ENCODE assay signal across 1 cellular context in the genomic region with DNA sequence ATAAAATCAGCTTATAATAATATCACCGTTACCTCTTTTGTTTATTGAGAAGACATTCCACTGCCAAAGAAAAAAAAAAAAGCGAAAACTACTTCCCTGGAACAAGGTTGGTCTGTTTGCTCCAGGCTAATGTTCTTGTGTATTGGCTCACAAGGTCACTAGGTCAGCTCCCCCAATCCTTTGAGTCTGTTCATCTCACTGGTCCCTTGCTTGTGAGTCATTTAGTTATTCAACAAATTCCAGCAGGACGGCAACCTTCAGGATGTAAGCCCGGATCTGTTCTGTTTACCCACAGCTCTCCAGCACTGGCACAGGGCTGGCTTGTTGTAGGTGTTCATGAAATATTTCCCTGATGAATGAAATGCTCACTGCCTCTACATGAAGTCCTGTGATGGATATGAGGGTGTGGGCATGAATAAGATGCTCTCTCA.
TF ChIP-seq lines count a peak whose summit lies in the region.

No MANE protein-coding gene starts in this region.

TF ChIP-seq in HepG2, 621 proteins besides CTCF, POLR2A, EP300 and RAD21 (continued from another document and continues in another):
- TF ChIP-seq, protein P1, sequence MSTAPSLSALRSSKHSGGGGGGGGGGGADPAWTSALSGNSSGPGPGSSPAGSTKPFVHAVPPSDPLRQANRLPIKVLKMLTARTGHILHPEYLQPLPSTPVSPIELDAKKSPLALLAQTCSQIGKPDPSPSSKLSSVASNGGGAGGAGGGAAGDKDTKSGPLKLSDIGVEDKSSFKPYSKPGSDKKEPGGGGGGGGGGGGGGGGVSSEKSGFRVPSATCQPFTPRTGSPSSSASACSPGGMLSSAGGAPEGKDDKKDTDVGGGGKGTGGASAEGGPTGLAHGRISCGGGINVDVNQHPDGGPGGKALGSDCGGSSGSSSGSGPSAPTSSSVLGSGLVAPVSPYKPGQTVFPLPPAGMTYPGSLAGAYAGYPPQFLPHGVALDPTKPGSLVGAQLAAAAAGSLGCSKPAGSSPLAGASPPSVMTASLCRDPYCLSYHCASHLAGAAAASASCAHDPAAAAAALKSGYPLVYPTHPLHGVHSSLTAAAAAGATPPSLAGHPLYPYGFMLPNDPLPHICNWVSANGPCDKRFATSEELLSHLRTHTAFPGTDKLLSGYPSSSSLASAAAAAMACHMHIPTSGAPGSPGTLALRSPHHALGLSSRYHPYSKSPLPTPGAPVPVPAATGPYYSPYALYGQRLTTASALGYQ (CRISPR knock-in tag; IDR thresholded peaks at IDR 0.05): peak; percentile 99
- TF ChIP-seq MAFF (IDR thresholded peaks at IDR 0.05; ENCODE audit: low read depth, low read length) (no peak), ELF1 (CRISPR knock-in tag; IDR thresholded peaks at IDR 0.05) (peak; percentile 42; the same call in 1 of the 2 replicates), GATAD2A (CRISPR knock-in tag; IDR thresholded peaks at IDR 0.05) (peak; percentile 99), ZNF230 (CRISPR knock-in tag; IDR thresholded peaks at IDR 0.05) (no peak), TARDBP (CRISPR knock-in tag; IDR thresholded peaks at IDR 0.05) (peak; percentile 66; the same call in 1 of the 2 replicates), TBL1XR1 (IDR thresholded peaks at IDR 0.05; ENCODE audit: borderline replicate concordance, low read length, partially characterized antibody) (peak; percentile 93), CBFB (CRISPR knock-in tag; IDR thresholded peaks at IDR 0.05) (0 out of 2 replicates have a peak, but pooled peaks have one; percentile 62), ISL2 (CRISPR knock-in tag; IDR thresholded peaks at IDR 0.05) (peak; percentile 96), FOXK1 (CRISPR knock-in tag; IDR thresholded peaks at IDR 0.05; ENCODE audit: borderline replicate concordance, low read depth) (peak; percentile 91), ZNF317 (CRISPR knock-in tag; IDR thresholded peaks at IDR 0.05) (peak; percentile 63; the same call in 1 of the 2 replicates), SOX5 (CRISPR knock-in tag; IDR thresholded peaks at IDR 0.05; ENCODE audit: borderline replicate concordance) (peak; percentile 94), MAFG (CRISPR knock-in tag; IDR thresholded peaks at IDR 0.05) (no peak), HOXA3 (CRISPR knock-in tag; IDR thresholded peaks at IDR 0.05) (peak; percentile 83), RORA (CRISPR knock-in tag; IDR thresholded peaks at IDR 0.05) (no peak), ZNF598 (CRISPR knock-in tag; IDR thresholded peaks at IDR 0.05; ENCODE audit: borderline replicate concordance) (no peak), TBX2 (CRISPR knock-in tag; IDR thresholded peaks at IDR 0.05; ENCODE audit: borderline replicate concordance) (peak; percentile 98), PHB2 (IDR thresholded peaks at IDR 0.05; ENCODE audit: partially characterized antibody) (no peak), CREM (IDR thresholded peaks at IDR 0.05) (peak; percentile 87), CREM (CRISPR knock-in tag; IDR thresholded peaks at IDR 0.05) (no peak), ZBTB3 (CRISPR knock-in tag; IDR thresholded peaks at IDR 0.05; ENCODE audit: borderline replicate concordance, low read depth) (peak; percentile 95; the same call in 1 of the 2 replicates), SP5 (CRISPR knock-in tag; IDR thresholded peaks at IDR 0.05; ENCODE audit: borderline replicate concordance, low read depth) (peak; percentile 90), ZSCAN22 (CRISPR knock-in tag; IDR thresholded peaks at IDR 0.05) (0 out of 2 replicates have a peak, but pooled peaks have one; percentile 54), MTA3 (CRISPR knock-in tag; IDR thresholded peaks at IDR 0.05) (no peak), IRX3 (CRISPR knock-in tag; IDR thresholded peaks at IDR 0.05; ENCODE audit: borderline replicate concordance, low read depth) (no peak), ZFX (CRISPR knock-in tag; IDR thresholded peaks at IDR 0.05; ENCODE audit: low read depth) (0 out of 2 replicates have a peak, but pooled peaks have one; percentile 23), ZSCAN20 (CRISPR knock-in tag; IDR thresholded peaks at IDR 0.05; ENCODE audit: borderline replicate concordance) (no peak), TCF7 (IDR thresholded peaks at IDR 0.05; ENCODE audit: low read depth) (peak; percentile 94), GATA4 (IDR thresholded peaks at IDR 0.05; ENCODE audit: borderline replicate concordance, low read depth) (peak; percentile 43; the same call in 1 of the 2 replicates), EZH2 (conservative IDR thresholded peaks at IDR 0.05; ENCODE audit: low read depth, low read length) (no peak), SOX6 (IDR thresholded peaks at IDR 0.05) (no peak), SOX6 (CRISPR knock-in tag; IDR thresholded peaks at IDR 0.05) (peak; percentile 95), NFIB (CRISPR knock-in tag; IDR thresholded peaks at IDR 0.05; ENCODE audit: borderline replicate concordance) (no peak), ZNF850 (CRISPR knock-in tag; conservative IDR thresholded peaks at IDR 0.05) (no peak), GATAD1 (CRISPR knock-in tag; IDR thresholded peaks at IDR 0.05) (peak; percentile 77), IRF2 (CRISPR knock-in tag; IDR thresholded peaks at IDR 0.05) (peak; percentile 89), ZNF18 (CRISPR knock-in tag; IDR thresholded peaks at IDR 0.05; ENCODE audit: insufficient replicate concordance) (peak; percentile 68), MIER3 (CRISPR knock-in tag; IDR thresholded peaks at IDR 0.05; ENCODE audit: borderline replicate concordance) (peak; percentile 97; the same call in 1 of the 2 replicates), SSRP1 (CRISPR knock-in tag; IDR thresholded peaks at IDR 0.05) (peak; percentile 71), ZNF136 (CRISPR knock-in tag; IDR thresholded peaks at IDR 0.05; ENCODE audit: low read depth) (no peak), BRD4 (CRISPR knock-in tag; IDR thresholded peaks at IDR 0.05) (no peak), ZNF644 (CRISPR knock-in tag; IDR thresholded peaks at IDR 0.05; ENCODE audit: low read depth) (peak; percentile 76; the same call in 1 of the 2 replicates), ZNF878 (CRISPR knock-in tag; IDR thresholded peaks at IDR 0.05) (peak; percentile 96), PHF5A (CRISPR knock-in tag; IDR thresholded peaks at IDR 0.05; ENCODE audit: low read depth, unreplicated experiment) (peak; percentile 98), ZNF766 (CRISPR knock-in tag; IDR thresholded peaks at IDR 0.05; ENCODE audit: borderline replicate concordance) (no peak; the same call in 1 of the 2 replicates), JUNB (CRISPR knock-in tag; IDR thresholded peaks at IDR 0.05; ENCODE audit: borderline replicate concordance) (peak; percentile 98), ZNF235 (CRISPR knock-in tag; IDR thresholded peaks at IDR 0.05; ENCODE audit: borderline replicate concordance) (no peak), ZNF101 (CRISPR knock-in tag; IDR thresholded peaks at IDR 0.05; ENCODE audit: borderline replicate concordance, low read depth) (no peak), RELA (CRISPR knock-in tag; IDR thresholded peaks at IDR 0.05) (no peak; the same call in 1 of the 2 replicates), KAT8 (CRISPR knock-in tag; IDR thresholded peaks at IDR 0.05) (peak; percentile 90), SAP130 (CRISPR knock-in tag; IDR thresholded peaks at IDR 0.05; ENCODE audit: low read depth) (peak; percentile 92)
- TF ChIP-seq, protein P2, sequence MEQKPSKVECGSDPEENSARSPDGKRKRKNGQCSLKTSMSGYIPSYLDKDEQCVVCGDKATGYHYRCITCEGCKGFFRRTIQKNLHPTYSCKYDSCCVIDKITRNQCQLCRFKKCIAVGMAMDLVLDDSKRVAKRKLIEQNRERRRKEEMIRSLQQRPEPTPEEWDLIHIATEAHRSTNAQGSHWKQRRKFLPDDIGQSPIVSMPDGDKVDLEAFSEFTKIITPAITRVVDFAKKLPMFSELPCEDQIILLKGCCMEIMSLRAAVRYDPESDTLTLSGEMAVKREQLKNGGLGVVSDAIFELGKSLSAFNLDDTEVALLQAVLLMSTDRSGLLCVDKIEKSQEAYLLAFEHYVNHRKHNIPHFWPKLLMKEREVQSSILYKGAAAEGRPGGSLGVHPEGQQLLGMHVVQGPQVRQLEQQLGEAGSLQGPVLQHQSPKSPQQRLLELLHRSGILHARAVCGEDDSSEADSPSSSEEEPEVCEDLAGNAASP (CRISPR knock-in tag; IDR thresholded peaks at IDR 0.05; ENCODE audit: borderline replicate concordance): peak; percentile 82; the same call in 1 of the 2 replicates
- TF ChIP-seq, protein P3, sequence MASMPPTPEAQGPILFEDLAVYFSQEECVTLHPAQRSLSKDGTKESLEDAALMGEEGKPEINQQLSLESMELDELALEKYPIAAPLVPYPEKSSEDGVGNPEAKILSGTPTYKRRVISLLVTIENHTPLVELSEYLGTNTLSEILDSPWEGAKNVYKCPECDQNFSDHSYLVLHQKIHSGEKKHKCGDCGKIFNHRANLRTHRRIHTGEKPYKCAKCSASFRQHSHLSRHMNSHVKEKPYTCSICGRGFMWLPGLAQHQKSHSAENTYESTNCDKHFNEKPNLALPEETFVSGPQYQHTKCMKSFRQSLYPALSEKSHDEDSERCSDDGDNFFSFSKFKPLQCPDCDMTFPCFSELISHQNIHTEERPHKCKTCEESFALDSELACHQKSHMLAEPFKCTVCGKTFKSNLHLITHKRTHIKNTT (CRISPR knock-in tag; IDR thresholded peaks at IDR 0.05): no peak
- TF ChIP-seq, protein P4, sequence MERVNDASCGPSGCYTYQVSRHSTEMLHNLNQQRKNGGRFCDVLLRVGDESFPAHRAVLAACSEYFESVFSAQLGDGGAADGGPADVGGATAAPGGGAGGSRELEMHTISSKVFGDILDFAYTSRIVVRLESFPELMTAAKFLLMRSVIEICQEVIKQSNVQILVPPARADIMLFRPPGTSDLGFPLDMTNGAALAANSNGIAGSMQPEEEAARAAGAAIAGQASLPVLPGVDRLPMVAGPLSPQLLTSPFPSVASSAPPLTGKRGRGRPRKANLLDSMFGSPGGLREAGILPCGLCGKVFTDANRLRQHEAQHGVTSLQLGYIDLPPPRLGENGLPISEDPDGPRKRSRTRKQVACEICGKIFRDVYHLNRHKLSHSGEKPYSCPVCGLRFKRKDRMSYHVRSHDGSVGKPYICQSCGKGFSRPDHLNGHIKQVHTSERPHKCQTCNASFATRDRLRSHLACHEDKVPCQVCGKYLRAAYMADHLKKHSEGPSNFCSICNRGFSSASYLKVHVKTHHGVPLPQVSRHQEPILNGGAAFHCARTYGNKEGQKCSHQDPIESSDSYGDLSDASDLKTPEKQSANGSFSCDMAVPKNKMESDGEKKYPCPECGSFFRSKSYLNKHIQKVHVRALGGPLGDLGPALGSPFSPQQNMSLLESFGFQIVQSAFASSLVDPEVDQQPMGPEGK (CRISPR knock-in tag; IDR thresholded peaks at IDR 0.05): peak; percentile 85
- TF ChIP-seq, protein P5, sequence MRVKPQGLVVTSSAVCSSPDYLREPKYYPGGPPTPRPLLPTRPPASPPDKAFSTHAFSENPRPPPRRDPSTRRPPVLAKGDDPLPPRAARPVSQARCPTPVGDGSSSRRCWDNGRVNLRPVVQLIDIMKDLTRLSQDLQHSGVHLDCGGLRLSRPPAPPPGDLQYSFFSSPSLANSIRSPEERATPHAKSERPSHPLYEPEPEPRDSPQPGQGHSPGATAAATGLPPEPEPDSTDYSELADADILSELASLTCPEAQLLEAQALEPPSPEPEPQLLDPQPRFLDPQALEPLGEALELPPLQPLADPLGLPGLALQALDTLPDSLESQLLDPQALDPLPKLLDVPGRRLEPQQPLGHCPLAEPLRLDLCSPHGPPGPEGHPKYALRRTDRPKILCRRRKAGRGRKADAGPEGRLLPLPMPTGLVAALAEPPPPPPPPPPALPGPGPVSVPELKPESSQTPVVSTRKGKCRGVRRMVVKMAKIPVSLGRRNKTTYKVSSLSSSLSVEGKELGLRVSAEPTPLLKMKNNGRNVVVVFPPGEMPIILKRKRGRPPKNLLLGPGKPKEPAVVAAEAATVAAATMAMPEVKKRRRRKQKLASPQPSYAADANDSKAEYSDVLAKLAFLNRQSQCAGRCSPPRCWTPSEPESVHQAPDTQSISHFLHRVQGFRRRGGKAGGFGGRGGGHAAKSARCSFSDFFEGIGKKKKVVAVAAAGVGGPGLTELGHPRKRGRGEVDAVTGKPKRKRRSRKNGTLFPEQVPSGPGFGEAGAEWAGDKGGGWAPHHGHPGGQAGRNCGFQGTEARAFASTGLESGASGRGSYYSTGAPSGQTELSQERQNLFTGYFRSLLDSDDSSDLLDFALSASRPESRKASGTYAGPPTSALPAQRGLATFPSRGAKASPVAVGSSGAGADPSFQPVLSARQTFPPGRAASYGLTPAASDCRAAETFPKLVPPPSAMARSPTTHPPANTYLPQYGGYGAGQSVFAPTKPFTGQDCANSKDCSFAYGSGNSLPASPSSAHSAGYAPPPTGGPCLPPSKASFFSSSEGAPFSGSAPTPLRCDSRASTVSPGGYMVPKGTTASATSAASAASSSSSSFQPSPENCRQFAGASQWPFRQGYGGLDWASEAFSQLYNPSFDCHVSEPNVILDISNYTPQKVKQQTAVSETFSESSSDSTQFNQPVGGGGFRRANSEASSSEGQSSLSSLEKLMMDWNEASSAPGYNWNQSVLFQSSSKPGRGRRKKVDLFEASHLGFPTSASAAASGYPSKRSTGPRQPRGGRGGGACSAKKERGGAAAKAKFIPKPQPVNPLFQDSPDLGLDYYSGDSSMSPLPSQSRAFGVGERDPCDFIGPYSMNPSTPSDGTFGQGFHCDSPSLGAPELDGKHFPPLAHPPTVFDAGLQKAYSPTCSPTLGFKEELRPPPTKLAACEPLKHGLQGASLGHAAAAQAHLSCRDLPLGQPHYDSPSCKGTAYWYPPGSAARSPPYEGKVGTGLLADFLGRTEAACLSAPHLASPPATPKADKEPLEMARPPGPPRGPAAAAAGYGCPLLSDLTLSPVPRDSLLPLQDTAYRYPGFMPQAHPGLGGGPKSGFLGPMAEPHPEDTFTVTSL (CRISPR knock-in tag; IDR thresholded peaks at IDR 0.05; ENCODE audit: borderline replicate concordance): peak; percentile 100
- TF ChIP-seq, protein P6, sequence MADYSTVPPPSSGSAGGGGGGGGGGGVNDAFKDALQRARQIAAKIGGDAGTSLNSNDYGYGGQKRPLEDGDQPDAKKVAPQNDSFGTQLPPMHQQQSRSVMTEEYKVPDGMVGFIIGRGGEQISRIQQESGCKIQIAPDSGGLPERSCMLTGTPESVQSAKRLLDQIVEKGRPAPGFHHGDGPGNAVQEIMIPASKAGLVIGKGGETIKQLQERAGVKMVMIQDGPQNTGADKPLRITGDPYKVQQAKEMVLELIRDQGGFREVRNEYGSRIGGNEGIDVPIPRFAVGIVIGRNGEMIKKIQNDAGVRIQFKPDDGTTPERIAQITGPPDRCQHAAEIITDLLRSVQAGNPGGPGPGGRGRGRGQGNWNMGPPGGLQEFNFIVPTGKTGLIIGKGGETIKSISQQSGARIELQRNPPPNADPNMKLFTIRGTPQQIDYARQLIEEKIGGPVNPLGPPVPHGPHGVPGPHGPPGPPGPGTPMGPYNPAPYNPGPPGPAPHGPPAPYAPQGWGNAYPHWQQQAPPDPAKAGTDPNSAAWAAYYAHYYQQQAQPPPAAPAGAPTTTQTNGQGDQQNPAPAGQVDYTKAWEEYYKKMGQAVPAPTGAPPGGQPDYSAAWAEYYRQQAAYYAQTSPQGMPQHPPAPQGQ (CRISPR knock-in tag; IDR thresholded peaks at IDR 0.05; ENCODE audit: borderline replicate concordance): no peak
